In the genomic region with DNA sequence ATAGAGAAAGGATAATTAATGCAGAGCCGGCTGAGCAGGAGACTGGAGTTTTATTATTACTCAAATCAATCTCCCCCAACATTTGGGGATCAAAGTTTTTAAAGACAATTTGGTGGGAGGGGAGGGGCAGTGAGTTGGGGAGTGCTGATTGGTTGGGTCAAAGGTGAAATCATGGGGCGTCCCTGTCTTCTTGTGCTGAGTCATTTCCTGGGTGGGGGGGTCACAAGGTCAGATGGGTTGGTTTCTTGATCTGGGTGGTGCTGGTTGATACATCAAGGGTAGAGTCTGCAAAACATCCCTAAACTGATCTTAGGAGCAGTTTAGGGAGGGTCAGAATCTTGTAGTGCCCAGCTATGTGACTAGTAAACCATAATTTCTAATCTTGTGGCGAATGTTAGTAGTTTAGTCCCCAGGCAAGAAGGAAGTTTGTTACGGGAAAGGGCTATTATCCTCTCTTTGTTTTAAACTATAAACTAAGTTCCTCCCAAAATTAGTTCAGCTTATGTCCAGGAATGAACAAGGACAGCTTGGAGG, we compare ENCODE assay signal across 1 cellular context.
TF ChIP-seq lines count a peak whose summit lies in the region.

No MANE protein-coding gene starts in this region.

TF ChIP-seq in K562, 482 proteins besides CTCF, POLR2A, EP300 and RAD21 (continued from another document and continues in another):
- TF ChIP-seq, protein P1, sequence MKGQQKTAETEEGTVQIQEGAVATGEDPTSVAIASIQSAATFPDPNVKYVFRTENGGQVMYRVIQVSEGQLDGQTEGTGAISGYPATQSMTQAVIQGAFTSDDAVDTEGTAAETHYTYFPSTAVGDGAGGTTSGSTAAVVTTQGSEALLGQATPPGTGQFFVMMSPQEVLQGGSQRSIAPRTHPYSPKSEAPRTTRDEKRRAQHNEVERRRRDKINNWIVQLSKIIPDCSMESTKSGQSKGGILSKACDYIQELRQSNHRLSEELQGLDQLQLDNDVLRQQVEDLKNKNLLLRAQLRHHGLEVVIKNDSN (CRISPR knock-in tag; IDR thresholded peaks at IDR 0.05), result no peak
- no peak for TF ChIP-seq ZNF431 (CRISPR knock-in tag; IDR thresholded peaks at IDR 0.05)
- TF ChIP-seq, protein P2, sequence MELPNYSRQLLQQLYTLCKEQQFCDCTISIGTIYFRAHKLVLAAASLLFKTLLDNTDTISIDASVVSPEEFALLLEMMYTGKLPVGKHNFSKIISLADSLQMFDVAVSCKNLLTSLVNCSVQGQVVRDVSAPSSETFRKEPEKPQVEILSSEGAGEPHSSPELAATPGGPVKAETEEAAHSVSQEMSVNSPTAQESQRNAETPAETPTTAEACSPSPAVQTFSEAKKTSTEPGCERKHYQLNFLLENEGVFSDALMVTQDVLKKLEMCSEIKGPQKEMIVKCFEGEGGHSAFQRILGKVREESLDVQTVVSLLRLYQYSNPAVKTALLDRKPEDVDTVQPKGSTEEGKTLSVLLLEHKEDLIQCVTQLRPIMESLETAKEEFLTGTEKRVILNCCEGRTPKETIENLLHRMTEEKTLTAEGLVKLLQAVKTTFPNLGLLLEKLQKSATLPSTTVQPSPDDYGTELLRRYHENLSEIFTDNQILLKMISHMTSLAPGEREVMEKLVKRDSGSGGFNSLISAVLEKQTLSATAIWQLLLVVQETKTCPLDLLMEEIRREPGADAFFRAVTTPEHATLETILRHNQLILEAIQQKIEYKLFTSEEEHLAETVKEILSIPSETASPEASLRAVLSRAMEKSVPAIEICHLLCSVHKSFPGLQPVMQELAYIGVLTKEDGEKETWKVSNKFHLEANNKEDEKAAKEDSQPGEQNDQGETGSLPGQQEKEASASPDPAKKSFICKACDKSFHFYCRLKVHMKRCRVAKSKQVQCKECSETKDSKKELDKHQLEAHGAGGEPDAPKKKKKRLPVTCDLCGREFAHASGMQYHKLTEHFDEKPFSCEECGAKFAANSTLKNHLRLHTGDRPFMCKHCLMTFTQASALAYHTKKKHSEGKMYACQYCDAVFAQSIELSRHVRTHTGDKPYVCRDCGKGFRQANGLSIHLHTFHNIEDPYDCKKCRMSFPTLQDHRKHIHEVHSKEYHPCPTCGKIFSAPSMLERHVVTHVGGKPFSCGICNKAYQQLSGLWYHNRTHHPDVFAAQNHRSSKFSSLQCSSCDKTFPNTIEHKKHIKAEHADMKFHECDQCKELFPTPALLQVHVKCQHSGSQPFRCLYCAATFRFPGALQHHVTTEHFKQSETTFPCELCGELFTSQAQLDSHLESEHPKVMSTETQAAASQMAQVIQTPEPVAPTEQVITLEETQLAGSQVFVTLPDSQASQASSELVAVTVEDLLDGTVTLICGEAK (IDR thresholded peaks at IDR 0.05), result no peak
- TF ChIP-seq, protein P2 (CRISPR knock-in tag; IDR thresholded peaks at IDR 0.05), result no peak
- 0 out of 2 replicates have a peak, but pooled peaks have one; percentile 17 for TF ChIP-seq JUN (IDR thresholded peaks at IDR 0.05; ENCODE audit: borderline replicate concordance, low read depth, low read length)
- no peak for TF ChIP-seq JUN (CRISPR knock-in tag; IDR thresholded peaks at IDR 0.05; ENCODE audit: borderline replicate concordance)
- TF ChIP-seq, protein P3, sequence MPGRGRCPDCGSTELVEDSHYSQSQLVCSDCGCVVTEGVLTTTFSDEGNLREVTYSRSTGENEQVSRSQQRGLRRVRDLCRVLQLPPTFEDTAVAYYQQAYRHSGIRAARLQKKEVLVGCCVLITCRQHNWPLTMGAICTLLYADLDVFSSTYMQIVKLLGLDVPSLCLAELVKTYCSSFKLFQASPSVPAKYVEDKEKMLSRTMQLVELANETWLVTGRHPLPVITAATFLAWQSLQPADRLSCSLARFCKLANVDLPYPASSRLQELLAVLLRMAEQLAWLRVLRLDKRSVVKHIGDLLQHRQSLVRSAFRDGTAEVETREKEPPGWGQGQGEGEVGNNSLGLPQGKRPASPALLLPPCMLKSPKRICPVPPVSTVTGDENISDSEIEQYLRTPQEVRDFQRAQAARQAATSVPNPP (IDR thresholded peaks at IDR 0.05; ENCODE audit: borderline replicate concordance, insufficient read depth, insufficient read length), result no peak
- TF ChIP-seq NFE2 (IDR thresholded peaks at IDR 0.05; ENCODE audit: low read depth), result peak; percentile 86
- peak; percentile 21; the same call in 1 of the 2 replicates for TF ChIP-seq FOXM1 (IDR thresholded peaks at IDR 0.05; ENCODE audit: low read depth)
- TF ChIP-seq FOXM1 (CRISPR knock-in tag; IDR thresholded peaks at IDR 0.05; ENCODE audit: low read depth), result no peak
- no peak for TF ChIP-seq NRF1 (conservative IDR thresholded peaks at IDR 0.05 in 1 of 2, IDR thresholded peaks at IDR 0.05 in 1 of 2)
- TF ChIP-seq CBFA2T3 (IDR thresholded peaks at IDR 0.05), result peak; percentile 43; the same call in 1 of the 2 replicates
- TF ChIP-seq CC2D1A (IDR thresholded peaks at IDR 0.05), result peak; percentile 60; the same call in 1 of the 2 replicates
- TF ChIP-seq NFE2L1 (tag; IDR thresholded peaks at IDR 0.05; ENCODE audit: borderline replicate concordance, low read depth), result peak; percentile 30; the same call in 1 of the 2 replicates
- TF ChIP-seq ZNF766 (CRISPR knock-in tag; conservative IDR thresholded peaks at IDR 0.05), result no peak
- 0 out of 2 replicates have a peak, but pooled peaks have one; percentile 30 for TF ChIP-seq FOSL1 (tag; conservative IDR thresholded peaks at IDR 0.05)
- TF ChIP-seq ZNF589 (CRISPR knock-in tag; IDR thresholded peaks at IDR 0.05; ENCODE audit: low read depth), result no peak
- TF ChIP-seq, protein P4, sequence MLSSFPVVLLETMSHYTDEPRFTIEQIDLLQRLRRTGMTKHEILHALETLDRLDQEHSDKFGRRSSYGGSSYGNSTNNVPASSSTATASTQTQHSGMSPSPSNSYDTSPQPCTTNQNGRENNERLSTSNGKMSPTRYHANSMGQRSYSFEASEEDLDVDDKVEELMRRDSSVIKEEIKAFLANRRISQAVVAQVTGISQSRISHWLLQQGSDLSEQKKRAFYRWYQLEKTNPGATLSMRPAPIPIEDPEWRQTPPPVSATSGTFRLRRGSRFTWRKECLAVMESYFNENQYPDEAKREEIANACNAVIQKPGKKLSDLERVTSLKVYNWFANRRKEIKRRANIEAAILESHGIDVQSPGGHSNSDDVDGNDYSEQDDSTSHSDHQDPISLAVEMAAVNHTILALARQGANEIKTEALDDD (IDR thresholded peaks at IDR 0.05), result peak; percentile 94
- TF ChIP-seq MAFG (tag; conservative IDR thresholded peaks at IDR 0.05), result peak; percentile 76
- TF ChIP-seq C11orf30 (IDR thresholded peaks at IDR 0.05; ENCODE audit: low read depth), result peak; percentile 74
- peak; percentile 94 for TF ChIP-seq NR2C1 (IDR thresholded peaks at IDR 0.05)
- peak; percentile 92 for TF ChIP-seq NR2C1 (tag; IDR thresholded peaks at IDR 0.05)
- no peak for TF ChIP-seq NFYB (IDR thresholded peaks at IDR 0.05; ENCODE audit: extremely low read depth, insufficient read length)
- TF ChIP-seq, protein P5, sequence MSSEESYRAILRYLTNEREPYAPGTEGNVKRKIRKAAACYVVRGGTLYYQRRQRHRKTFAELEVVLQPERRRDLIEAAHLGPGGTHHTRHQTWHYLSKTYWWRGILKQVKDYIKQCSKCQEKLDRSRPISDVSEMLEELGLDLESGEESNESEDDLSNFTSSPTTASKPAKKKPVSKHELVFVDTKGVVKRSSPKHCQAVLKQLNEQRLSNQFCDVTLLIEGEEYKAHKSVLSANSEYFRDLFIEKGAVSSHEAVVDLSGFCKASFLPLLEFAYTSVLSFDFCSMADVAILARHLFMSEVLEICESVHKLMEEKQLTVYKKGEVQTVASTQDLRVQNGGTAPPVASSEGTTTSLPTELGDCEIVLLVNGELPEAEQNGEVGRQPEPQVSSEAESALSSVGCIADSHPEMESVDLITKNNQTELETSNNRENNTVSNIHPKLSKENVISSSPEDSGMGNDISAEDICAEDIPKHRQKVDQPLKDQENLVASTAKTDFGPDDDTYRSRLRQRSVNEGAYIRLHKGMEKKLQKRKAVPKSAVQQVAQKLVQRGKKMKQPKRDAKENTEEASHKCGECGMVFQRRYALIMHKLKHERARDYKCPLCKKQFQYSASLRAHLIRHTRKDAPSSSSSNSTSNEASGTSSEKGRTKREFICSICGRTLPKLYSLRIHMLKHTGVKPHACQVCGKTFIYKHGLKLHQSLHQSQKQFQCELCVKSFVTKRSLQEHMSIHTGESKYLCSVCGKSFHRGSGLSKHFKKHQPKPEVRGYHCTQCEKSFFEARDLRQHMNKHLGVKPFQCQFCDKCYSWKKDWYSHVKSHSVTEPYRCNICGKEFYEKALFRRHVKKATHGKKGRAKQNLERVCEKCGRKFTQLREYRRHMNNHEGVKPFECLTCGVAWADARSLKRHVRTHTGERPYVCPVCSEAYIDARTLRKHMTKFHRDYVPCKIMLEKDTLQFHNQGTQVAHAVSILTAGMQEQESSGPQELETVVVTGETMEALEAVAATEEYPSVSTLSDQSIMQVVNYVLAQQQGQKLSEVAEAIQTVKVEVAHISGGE (CRISPR knock-in tag; IDR thresholded peaks at IDR 0.05), result no peak
- TF ChIP-seq SRSF3 (IDR thresholded peaks at IDR 0.05; ENCODE audit: insufficient read depth, low read length), result no peak
- TF ChIP-seq, protein P6, sequence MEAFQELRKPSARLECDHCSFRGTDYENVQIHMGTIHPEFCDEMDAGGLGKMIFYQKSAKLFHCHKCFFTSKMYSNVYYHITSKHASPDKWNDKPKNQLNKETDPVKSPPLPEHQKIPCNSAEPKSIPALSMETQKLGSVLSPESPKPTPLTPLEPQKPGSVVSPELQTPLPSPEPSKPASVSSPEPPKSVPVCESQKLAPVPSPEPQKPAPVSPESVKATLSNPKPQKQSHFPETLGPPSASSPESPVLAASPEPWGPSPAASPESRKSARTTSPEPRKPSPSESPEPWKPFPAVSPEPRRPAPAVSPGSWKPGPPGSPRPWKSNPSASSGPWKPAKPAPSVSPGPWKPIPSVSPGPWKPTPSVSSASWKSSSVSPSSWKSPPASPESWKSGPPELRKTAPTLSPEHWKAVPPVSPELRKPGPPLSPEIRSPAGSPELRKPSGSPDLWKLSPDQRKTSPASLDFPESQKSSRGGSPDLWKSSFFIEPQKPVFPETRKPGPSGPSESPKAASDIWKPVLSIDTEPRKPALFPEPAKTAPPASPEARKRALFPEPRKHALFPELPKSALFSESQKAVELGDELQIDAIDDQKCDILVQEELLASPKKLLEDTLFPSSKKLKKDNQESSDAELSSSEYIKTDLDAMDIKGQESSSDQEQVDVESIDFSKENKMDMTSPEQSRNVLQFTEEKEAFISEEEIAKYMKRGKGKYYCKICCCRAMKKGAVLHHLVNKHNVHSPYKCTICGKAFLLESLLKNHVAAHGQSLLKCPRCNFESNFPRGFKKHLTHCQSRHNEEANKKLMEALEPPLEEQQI (IDR thresholded peaks at IDR 0.05), result peak; percentile 78; the same call in 1 of the 2 replicates
- no peak for TF ChIP-seq SOX6 (IDR thresholded peaks at IDR 0.05)
- TF ChIP-seq DPF2 (IDR thresholded peaks at IDR 0.05), result peak; percentile 40
- TF ChIP-seq HDAC6 (IDR thresholded peaks at IDR 0.05; ENCODE audit: low read depth, low read length), result no peak
- no peak for TF ChIP-seq ZNF551 (CRISPR knock-in tag; IDR thresholded peaks at IDR 0.05)
- no peak for TF ChIP-seq E2F3 (CRISPR knock-in tag; IDR thresholded peaks at IDR 0.05)
- TF ChIP-seq TEAD4 (IDR thresholded peaks at IDR 0.05; ENCODE audit: low read length), result no peak
- TF ChIP-seq TEAD4 (CRISPR knock-in tag; IDR thresholded peaks at IDR 0.05; ENCODE audit: borderline replicate concordance), result no peak
- peak; percentile 51; the same call in 1 of the 2 replicates for TF ChIP-seq MAFK (IDR thresholded peaks at IDR 0.05; ENCODE audit: low read length)
- TF ChIP-seq ZNF316 (IDR thresholded peaks at IDR 0.05), result peak; percentile 82
- no peak for TF ChIP-seq CBX5 (IDR thresholded peaks at IDR 0.05; ENCODE audit: borderline replicate concordance, low read depth)
